24 cellular contexts compared by ENCODE assay signal in genomic region chr10:116147162-116147906, GRCh38.
A peak's percentile ranks its signal among the peaks of the same experiment; 100 is the strongest.
DNase-seq lines count a peak whose midpoint lies in the region; ATAC-seq and TF ChIP-seq lines count a peak whose summit lies in the region.
"Had no signal": no experiment of that assay in that cellular context is flagged by ENCODE, and none has a peak within 500 bp of the region (broad histone marks: within the 10 kb centered on the region; RNA-seq: fewer than 3 reads in every experiment).

No MANE protein-coding gene starts in this region.

- H3K4me3 Mint-ChIP-seq in T-cell (peak overlapping the region in 2 of 3 donors; percentile 4 to 54), immature natural killer cell (peak overlapping the region in 3 of 5 donors; percentile 48 to 71 (median 67))
- H3K4me3 Mint-ChIP-seq: brain; effector memory CD8-positive, alpha-beta T cell; neural progenitor cell had no signal

- H3K27ac ChIP-seq in BLaER1 treated with 17β-estradiol and CSF1 and Interleukin-3, amounts not matched to agents 10 nM and 100 nM = no peak overlapping the region
- no peak overlapping the region for H3K27ac ChIP-seq in uterus
- H3K27ac ChIP-seq: KMS-11, neural progenitor cell, thyroid gland had no signal

- no peaks in the 10 kb centered on the region for H3K27me3 Mint-ChIP-seq in T-cell
- peaks cover 0 to 2% (median 1%) of the 10 kb centered on the region in 3 donors for H3K27me3 Mint-ChIP-seq in immature natural killer cell (ENCODE audit: low read depth in 3 of 3)
- H3K27me3 Mint-ChIP-seq: effector memory CD8-positive, alpha-beta T cell had no signal

- no peaks in the 10 kb centered on the region for H3K27me3 ChIP-seq in BLaER1 treated with 17β-estradiol and CSF1 and Interleukin-3, amounts not matched to agents 10 nM and 100 nM
- H3K27me3 ChIP-seq in uterus = no peaks in the 10 kb centered on the region
- H3K27me3 ChIP-seq: neural progenitor cell, thyroid gland had no signal

- peaks cover 0 to 35% (median 15%) of the 10 kb centered on the region in 10 experiments; a peak in 16 of 20 replicates for H3K4me1 ChIP-seq in BLaER1 treated with 17β-estradiol and CSF1 and Interleukin-3, amounts not matched to agents 10 nM and 100 nM
- H3K4me1 ChIP-seq in uterus = no peaks in the 10 kb centered on the region
- H3K4me1 ChIP-seq: neural progenitor cell, thyroid gland had no signal

- no peak for TF ChIP-seq CTCF in uterus (IDR thresholded peaks at IDR 0.05)

- H3K4me1 Mint-ChIP-seq in T-cell (peaks cover 0 to 17% (median 0%) of the 10 kb centered on the region in 3 donors), immature natural killer cell (no peaks in the 10 kb centered on the region)

- peak overlapping the region; percentile 42 to 79 (median 63) for H3K4me2 ChIP-seq in BLaER1 treated with 17β-estradiol and CSF1 and Interleukin-3, amounts not matched to agents 10 nM and 100 nM
- H3K4me2 ChIP-seq: KMS-11, neural progenitor cell had no signal

- intact Hi-C loops in uterus (cut with DNase I; ENCODE audit: low total_unique reads) = no loop called here

- POLR2A ChIA-PET in T-cell (lab: Charles Lee) = no interaction called here

- TF ChIP-seq POLR2A in uterus (IDR thresholded peaks at IDR 0.05) = no peak

- H3K9me3 ChIP-seq in BLaER1 treated with 17β-estradiol and CSF1 and Interleukin-3, amounts not matched to agents 10 nM and 100 nM (replicated peaks in 1 of 11) = no peaks in the 10 kb centered on the region
- H3K9me3 ChIP-seq in uterus = no peaks in the 10 kb centered on the region
- H3K9me3 ChIP-seq: thyroid gland had no signal

- H3K36me3 Mint-ChIP-seq in T-cell (no peaks in the 10 kb centered on the region), immature natural killer cell (no peaks in the 10 kb centered on the region)
- H3K36me3 Mint-ChIP-seq: brain, neural progenitor cell had no signal

- H4K20me1 ChIP-seq in BLaER1 treated with 17β-estradiol and CSF1 and Interleukin-3, amounts not matched to agents 10 nM and 100 nM = no peaks in the 10 kb centered on the region

- CTCF ChIA-PET in T-cell (lab: Charles Lee) = interaction anchor here in 1 of 2 donors (0.6 kb wide), 1 partner anchor 15 kb away, joined by 3 read pairs; no protein-coding TSS in a partner anchor

- DNase-seq in activated CD4-positive, alpha-beta T cell treated with anti-CD3 and anti-CD28 coated beads for 48 hours = peak; percentile 9
- DNase-seq in activated CD4-positive, alpha-beta T cell treated with anti-CD3 and anti-CD28 coated beads, Interleukin-2, amount 50 U/mL, for 48 hours = no peak
- DNase-seq in T-cell (peak in 6 of 34 experiments; percentile 2 to 18 (median 9)), immature natural killer cell (no peak), NCI-H1417 (lab: John Stamatoyannopoulos, UW) (no peak), uterus (no peak)
- DNase-seq: 8988T; DMS53; effector memory CD8-positive, alpha-beta T cell; kidney; MV-4-11; NCI-H187 treated with DMSO at 0.1 percent for 48 hours; posterior cingulate gyrus; stimulated activated naive CD4-positive, alpha-beta T cell treated with Interleukin-2 at 50 U/mL for 16 hours; thyroid gland had no signal

- peak overlapping the region in 3 of 10 experiments; percentile 22 to 33 (median 33); a peak in 4 of 20 replicates for H3K4me3 ChIP-seq in BLaER1 treated with 17β-estradiol and CSF1 and Interleukin-3, amounts not matched to agents 10 nM and 100 nM
- H3K4me3 ChIP-seq in uterus = no peak overlapping the region
- H3K4me3 ChIP-seq: lung, neural progenitor cell, thyroid gland had no signal

- no peaks in the 10 kb centered on the region for H3K36me3 ChIP-seq in BLaER1 treated with 17β-estradiol and CSF1 and Interleukin-3, amounts not matched to agents 10 nM and 100 nM
- no peaks in the 10 kb centered on the region for H3K36me3 ChIP-seq in uterus
- H3K36me3 ChIP-seq: neural progenitor cell, thyroid gland had no signal

- ATAC-seq in T-cell (replicated peaks in 1 of 4) (peak in 1 of 4 experiments; percentile 53), GM21447 (IDR thresholded peaks at IDR 0.05; ENCODE audit: unreplicated experiment) (no peak)
- ATAC-seq: effector memory CD8-positive, alpha-beta T cell; esophagus mucosa; Right ventricle myocardium inferior; sciatic nerve had no signal

- peak overlapping the region in 1 of 2 donors; percentile 74 for H3K27ac Mint-ChIP-seq in T-cell
- H3K27ac Mint-ChIP-seq in immature natural killer cell = peak overlapping the region in 1 of 6 donors; percentile 13
- H3K27ac Mint-ChIP-seq: effector memory CD8-positive, alpha-beta T cell; neural progenitor cell had no signal

- no peak overlapping the region for H3K9ac ChIP-seq in BLaER1 treated with 17β-estradiol and CSF1 and Interleukin-3, amounts not matched to agents 10 nM and 100 nM
- H3K9ac ChIP-seq: KMS-11, neural progenitor cell had no signal

- H3K9me3 Mint-ChIP-seq in T-cell (peaks cover 0 to 9% (median 0%) of the 10 kb centered on the region in 3 donors), immature natural killer cell (peaks cover 0 to 4% (median 0%) of the 10 kb centered on the region in 6 donors)
